ENCODE assay signal across 19 cellular contexts in the genomic region with DNA sequence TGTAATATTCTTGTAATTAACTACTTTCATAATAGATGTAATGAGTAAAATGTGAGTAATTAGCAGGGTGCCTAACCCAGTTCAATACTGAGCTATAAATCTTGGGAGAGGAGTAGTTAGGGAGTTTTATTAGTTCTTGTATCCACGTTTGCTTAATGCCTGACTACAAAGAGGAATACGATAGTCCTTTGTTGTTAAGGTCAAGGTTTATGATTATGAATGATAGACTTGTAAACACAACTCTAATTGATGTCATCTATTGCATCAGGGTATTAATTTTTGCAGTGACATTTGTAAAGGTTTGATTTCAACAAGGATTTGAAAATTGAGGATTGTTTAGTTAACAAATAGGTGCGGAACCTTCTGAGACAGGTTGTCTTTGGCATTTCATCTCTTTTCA. TPM values are rescaled to one million over a fixed set of nuclear protein-coding genes. Genes with fewer than 3 reads are reported as not detected.
DNase-seq lines count a peak whose midpoint lies in the region; ATAC-seq, FAIRE-seq and TF ChIP-seq lines count a peak whose summit lies in the region.
"Had no signal": no experiment of that assay in that cellular context is flagged by ENCODE, and none has a peak within 500 bp of the region (broad histone marks: within the 10 kb centered on the region; RNA-seq: fewer than 3 reads in every experiment).

No MANE protein-coding gene starts in this region.

- H3K27ac ChIP-seq in right lobe of liver: no peak overlapping the region
- H3K27ac ChIP-seq: BLaER1, HL-60, KMS-11 had no signal

- H3K27me3 Mint-ChIP-seq in HFFc6 (ENCODE audit: insufficient read depth): no peaks in the 10 kb centered on the region

- no peak overlapping the region for H3K27ac Mint-ChIP-seq in HFFc6
- H3K27ac Mint-ChIP-seq: CD8-positive, alpha-beta T cell had no signal

- 80% methylated on average over 3 of the region's 3 CpGs for WGBS in right lobe of liver (ENCODE audit: insufficient coverage, low coverage, low lambda C conversion rate, missing lambda C conversion rate)

- TF ChIP-seq CTCF in HFFc6 (IDR thresholded peaks at IDR 0.05) (no peak), right lobe of liver (IDR thresholded peaks at IDR 0.05) (no peak)

- no peaks in the 10 kb centered on the region for H3K9me3 ChIP-seq in right lobe of liver
- H3K9me3 ChIP-seq: BLaER1 had no signal

- no peak for FAIRE-seq in GM12892 (lab: Jason Lieb, UNC)
- FAIRE-seq: GM19239, H1 had no signal

- no peak overlapping the region for H3K4me3 ChIP-seq in right lobe of liver
- H3K4me3 ChIP-seq: BLaER1 had no signal

- H3K36me3 ChIP-seq in right lobe of liver: peaks cover 0 to 7% (median 0%) of the 10 kb centered on the region in 4 donors

- intact Hi-C loops in right lobe of liver (cut with DNase I): no loop called here

- no peaks in the 10 kb centered on the region for H3K9me3 Mint-ChIP-seq in HFFc6
- H3K9me3 Mint-ChIP-seq: CD8-positive, alpha-beta T cell had no signal

- H3K4me1 Mint-ChIP-seq in HFFc6 (ENCODE audit: low read depth): peaks cover 27% of the 10 kb centered on the region

- H3K36me3 Mint-ChIP-seq in HFFc6 (ENCODE audit: low read depth): peaks cover 29% of the 10 kb centered on the region

- H3K4me1 ChIP-seq in right lobe of liver: peaks cover 0 to 12% (median 6%) of the 10 kb centered on the region in 4 donors
- H3K4me1 ChIP-seq: BLaER1 had no signal

- TF ChIP-seq POLR2A in right lobe of liver (IDR thresholded peaks at IDR 0.05) (no peak), GM12892 (IDR thresholded peaks at IDR 0.05; ENCODE audit: low read depth, low read length) (no peak)

- DNase-seq in DMS153 (lab: John Stamatoyannopoulos, UW): peak; percentile 49
- DNase-seq in NCI-H1105 treated with DMSO at 0.1 percent for 48 hours (lab: John Stamatoyannopoulos, UW): peak; percentile 73
- DNase-seq in NCI-H748 treated with DMSO at 0.1 percent for 48 hours (lab: John Stamatoyannopoulos, UW): peak; percentile 69
- peak; percentile 8 for DNase-seq in left kidney (ENCODE audit: low read depth, low spot score)
- DNase-seq in HFFc6: no peak
- no peak for DNase-seq in right lobe of liver
- no peak for DNase-seq in GM12892 (ENCODE audit: insufficient read length)
- DNase-seq: CD8-positive, alpha-beta T cell; GF-D8; NCI-H1694 treated with DMSO at 0.1 percent for 48 hours; NCI-H345; NCI-H524 treated with DMSO at 0.1 percent for 48 hours; T-helper 1 cell; T-helper 9 cell had no signal

- no peaks in the 10 kb centered on the region for H3K27me3 ChIP-seq in right lobe of liver
- H3K27me3 ChIP-seq: BLaER1 had no signal

- no peak overlapping the region for H3K4me3 Mint-ChIP-seq in HFFc6
- H3K4me3 Mint-ChIP-seq: CD8-positive, alpha-beta T cell had no signal

- no peak for ATAC-seq in right lobe of liver
- ATAC-seq: CD8-positive, alpha-beta T cell had no signal

RNA-seq across cellular contexts. Expression of a gene that starts 9.6 kb away (rescaled TPM):
- total RNA-seq in HFFc6 (2021; fragmentation: NEBNext Ultra II Directional; extraction: Animal tissue kit (Norgen Biotek cat#: 25700)): 10 to 100 TPM; 29.2 to 38.6 (median 37.2) TPM
- 10 to 100 TPM in 4 of 6 experiments, 1 to 10 TPM in 2; 5.8 to 20.5 (median 14.3) TPM for total RNA-seq in right lobe of liver
- polyA plus RNA-seq in GM12892 (2012; ENCODE audit: missing spikeins): 12.8 TPM

Comparison
In these comparisons a context has a peak if more than half of its experiments do, and no peak if none do; other contexts are left out.
1. DNase-seq: peak in DMS153 (single experiment), NCI-H1105 treated with DMSO at 0.1 percent for 48 hours (single experiment), NCI-H748 treated with DMSO at 0.1 percent for 48 hours (single experiment) and left kidney (single experiment); none in HFFc6 (single experiment), right lobe of liver (0 of 3) and GM12892 (single experiment).